ENCODE assay signal across 8 cellular contexts in the genomic region with DNA sequence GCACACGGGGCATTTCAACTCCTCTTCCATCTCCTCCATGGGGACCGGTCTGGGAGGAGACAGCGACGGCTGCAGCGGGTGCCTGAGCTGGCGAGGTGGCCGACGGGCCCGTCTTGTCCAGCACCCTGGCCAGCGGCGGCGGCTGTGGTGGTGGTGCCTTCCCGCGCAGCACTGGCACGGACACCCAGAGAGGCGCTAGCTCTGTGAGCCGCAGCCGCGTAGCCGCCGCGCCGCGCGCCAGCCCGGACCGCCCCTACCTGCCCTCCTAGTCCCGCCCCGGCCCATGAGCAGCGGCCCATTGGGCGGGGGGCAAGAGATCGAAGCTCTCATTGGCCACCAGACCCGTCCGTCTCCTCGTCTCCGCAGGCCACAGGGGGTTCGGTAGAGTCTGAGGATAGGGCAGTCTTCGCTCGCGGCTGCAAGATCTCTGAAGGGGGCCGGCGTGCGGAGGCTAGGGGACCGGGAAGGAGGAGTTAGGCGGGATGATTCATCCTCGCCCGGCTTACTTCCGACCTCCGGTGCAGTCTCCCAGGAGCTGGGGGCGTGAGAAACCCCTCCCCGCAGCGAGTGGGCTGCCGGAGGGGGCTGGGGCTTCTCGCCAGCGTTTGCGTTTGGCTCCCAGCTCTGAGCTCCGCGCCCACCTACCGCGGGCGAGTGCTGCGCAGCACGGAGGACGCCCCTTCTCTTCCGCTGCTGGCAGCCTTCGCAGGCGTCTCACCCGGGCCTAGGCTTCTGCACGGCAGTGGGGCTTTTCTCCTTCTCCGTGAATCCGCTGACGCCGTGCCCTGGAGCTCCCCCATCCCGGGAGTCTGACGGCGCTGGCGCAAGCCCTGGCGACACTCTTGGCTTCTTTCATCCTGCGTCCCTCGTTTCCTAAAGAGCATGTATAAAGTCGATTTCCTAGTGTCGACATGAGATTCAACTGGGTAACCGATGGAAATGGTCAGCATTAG. TPM values are rescaled to one million over a fixed set of nuclear protein-coding genes. Genes with fewer than 3 reads are reported as not detected.
DNase-seq lines count a peak whose midpoint lies in the region; TF ChIP-seq lines count a peak whose summit lies in the region.

Gene TRIM9, minus strand, starts transcription at position 205 of the 953 bp plus-strand sequence. Its CDS starts 166 bp downstream, at position 39.

- H2BK15ac ChIP-seq in neuronal stem cell (ENCODE audit: low read length) = peak within 1 kb of the TSS; percentile 58

- H3K27me3 ChIP-seq in neuronal stem cell (ENCODE audit: control insufficient read depth in 3 of 3, insufficient read depth in 3 of 3, low read depth in 1 of 3, low read length in 3 of 3) = peaks cover 0 to 20% (median 6%) of the 10 kb centered on the region in 3 experiments

- peaks cover 6% of the 10 kb centered on the region; the same call in 1 of the 2 replicates for H3K4me1 Mint-ChIP-seq in HFFc6 (ENCODE audit: low read depth)
- H3K4me1 Mint-ChIP-seq in activated naive CD4-positive, alpha-beta T cell treated with anti-CD3 and anti-CD28 coated beads, Interleukin-2, amount 10 ng/mL, durations not matched to agents 7 days and 5 days = peaks cover 26% of the 10 kb centered on the region

- no peak within 1 kb of the TSS for H4K8ac ChIP-seq in neuronal stem cell (ENCODE audit: low read depth, low read length)

- H3K23ac ChIP-seq in neuronal stem cell (ENCODE audit: low read depth, low read length, poor library complexity) = peak within 1 kb of the TSS; percentile 80

- H3K36me3 ChIP-seq in neuronal stem cell (replicated peaks in 1 of 2; ENCODE audit: control insufficient read depth in 2 of 2, insufficient read depth in 2 of 2, low read length in 2 of 2) = no peaks in the 10 kb centered on the region

- H3K4me3 ChIP-seq in neuronal stem cell (ENCODE audit: low read length in 2 of 2) = peak within 1 kb of the TSS; percentile 80 to 92

- no peak within 1 kb of the TSS for H3K4ac ChIP-seq in neuronal stem cell (ENCODE audit: low read length)

- no peak within 1 kb of the TSS for H3K27ac Mint-ChIP-seq in HFFc6
- peak within 1 kb of the TSS; percentile 11 for H3K27ac Mint-ChIP-seq in activated naive CD4-positive, alpha-beta T cell treated with anti-CD3 and anti-CD28 coated beads, Interleukin-2, amount 10 ng/mL, durations not matched to agents 7 days and 5 days

- DNase-seq in GDM1 (lab: John Stamatoyannopoulos, UW) (peak; percentile 98), HFFc6 (peak; percentile 71), MV-4-11 (lab: John Stamatoyannopoulos, UW) (peak; percentile 97), SK-N-DZ (ENCODE audit: low spot score) (peak; percentile 98), germinal center (ENCODE audit: low spot score) (peak; percentile 100), neuronal stem cell (ENCODE audit: low spot score) (peak; percentile 98), stromal cell of bone marrow (ENCODE audit: low read depth) (peak; percentile 76)
- peak; percentile 95 for DNase-seq in activated naive CD4-positive, alpha-beta T cell treated with anti-CD3 and anti-CD28 coated beads, Interleukin-2, amount 10 ng/mL, durations not matched to agents 7 days and 5 days

- H3K4me1 ChIP-seq in neuronal stem cell (ENCODE audit: control insufficient read depth in 2 of 2, insufficient read depth in 1 of 2, low read depth in 1 of 2, low read length in 2 of 2) = peaks cover 9 to 10% of the 10 kb centered on the region in 2 donors

- peak within 1 kb of the TSS; percentile 85 for H3K27ac ChIP-seq in neuronal stem cell (replicated peaks; ENCODE audit: low read length)

- CTCF ChIA-PET in activated naive CD4-positive, alpha-beta T cell treated with anti-CD3 and anti-CD28 coated beads, Interleukin-2, amount 10 ng/mL, durations not matched to agents 7 days and 5 days (lab: Charles Lee) = interaction anchor here (1.1 to 2.3 kb wide), 5 partner anchors 9 to 681 kb away, joined by 3 to 8 read pairs (median 5); partner anchors contain the start of gene TMX1

- H3K36me3 Mint-ChIP-seq in HFFc6 (ENCODE audit: low read depth) = no peaks in the 10 kb centered on the region
- H3K36me3 Mint-ChIP-seq in activated naive CD4-positive, alpha-beta T cell treated with anti-CD3 and anti-CD28 coated beads, Interleukin-2, amount 10 ng/mL, durations not matched to agents 7 days and 5 days = no peaks in the 10 kb centered on the region

- peak within 1 kb of the TSS; percentile 93 for H2AFZ ChIP-seq in neuronal stem cell (ENCODE audit: low read length)

- H3K9me3 ChIP-seq in neuronal stem cell (replicated peaks in 1 of 2; ENCODE audit: control insufficient read depth in 2 of 2, insufficient read depth in 1 of 2, low read depth in 1 of 2, low read length in 2 of 2) = no peaks in the 10 kb centered on the region

- peaks cover 29% of the 10 kb centered on the region for H3K27me3 Mint-ChIP-seq in HFFc6 (ENCODE audit: insufficient read depth)
- peaks cover 72% of the 10 kb centered on the region for H3K27me3 Mint-ChIP-seq in activated naive CD4-positive, alpha-beta T cell treated with anti-CD3 and anti-CD28 coated beads, Interleukin-2, amount 10 ng/mL, durations not matched to agents 7 days and 5 days

- peak within 1 kb of the TSS; percentile 24 for H2BK5ac ChIP-seq in neuronal stem cell (ENCODE audit: low read length)

- peak within 1 kb of the TSS; percentile 97 for H3K4me2 ChIP-seq in neuronal stem cell (ENCODE audit: insufficient read depth, low read length, poor library complexity, severe bottlenecking)

- H3K18ac ChIP-seq in neuronal stem cell (ENCODE audit: low read length) = peak within 1 kb of the TSS; percentile 95

- H4K91ac ChIP-seq in neuronal stem cell (ENCODE audit: low read depth, low read length, poor library complexity) = no peak within 1 kb of the TSS

- H2BK120ac ChIP-seq in neuronal stem cell (ENCODE audit: low read depth, low read length) = no peak within 1 kb of the TSS

- H3K4me3 Mint-ChIP-seq in HFFc6 = peak within 1 kb of the TSS; percentile 85
- H3K4me3 Mint-ChIP-seq in activated naive CD4-positive, alpha-beta T cell treated with anti-CD3 and anti-CD28 coated beads, Interleukin-2, amount 10 ng/mL, durations not matched to agents 7 days and 5 days = peak within 1 kb of the TSS; percentile 89

- H3K14ac ChIP-seq in neuronal stem cell (ENCODE audit: low read length) = peak within 1 kb of the TSS; percentile 98

- no CpG with 5 or more reads among the region's 83 CpGs for WGBS in neuronal stem cell (ENCODE audit: extremely low coverage in 2 of 2, insufficient read length in 2 of 2, insufficient replicate concordance in 1 of 2), 2 donors

- H2BK12ac ChIP-seq in neuronal stem cell (ENCODE audit: low read length) = no peak within 1 kb of the TSS

- TF ChIP-seq CTCF in HFFc6 (IDR thresholded peaks at IDR 0.05) = no peak

- H3K79me1 ChIP-seq in neuronal stem cell (ENCODE audit: low read depth, low read length) = no peaks in the 10 kb centered on the region

- H3K9me3 Mint-ChIP-seq in HFFc6 = no peaks in the 10 kb centered on the region
- H3K9me3 Mint-ChIP-seq in activated naive CD4-positive, alpha-beta T cell treated with anti-CD3 and anti-CD28 coated beads, Interleukin-2, amount 10 ng/mL, durations not matched to agents 7 days and 5 days = no peaks in the 10 kb centered on the region

- peak within 1 kb of the TSS; percentile 37 for H2AK5ac ChIP-seq in neuronal stem cell (ENCODE audit: low read depth, low read length)

- H3K9ac ChIP-seq in neuronal stem cell (ENCODE audit: low read depth, low read length, poor library complexity) = peak within 1 kb of the TSS; percentile 81

RNA-seq across cellular contexts. Expression of gene TRIM9, which starts in this region (rescaled TPM):
- total RNA-seq in HFFc6 (2021; fragmentation: NEBNext Ultra II Directional; extraction: Animal tissue kit (Norgen Biotek cat#: 25700)) = under 1 TPM in 1 of 6 experiments, not detected in 5; 0.05 TPM
- 9.1 and 9.4 TPM in 2 replicates for polyA plus RNA-seq in SK-N-DZ (2014; cell fraction: cytosol; rRNA removed)
- polyA plus RNA-seq in SK-N-DZ (2014; cell fraction: nucleus; rRNA removed) = 14.6 and 20.1 TPM in 2 replicates
- 1.6 TPM for polyA plus RNA-seq in neuronal stem cell (2013, experiment 1 of 2)
- polyA plus RNA-seq in neuronal stem cell (2013, experiment 2 of 2) = 1.6 TPM

Comparison
In these comparisons a context has a peak if more than half of its experiments do, and no peak if none do; other contexts are left out.
1. Peak in every context shown above with its lines: DNase-seq, H3K4me3 ChIP-seq and H3K27ac ChIP-seq.
2. Peak in DNase-seq in HFFc6; RNA of the gene not detected or under 1 TPM.